In genomic region chr15:39092354-39092753, GRCh38 we compare ENCODE assay signal across 8 cellular contexts.
"Had no signal": no experiment of that assay in that cellular context is flagged by ENCODE, and none has a peak within 500 bp of the region (broad histone marks: within the 10 kb centered on the region; RNA-seq: fewer than 3 reads in every experiment).

No MANE protein-coding gene starts in this region.

- H2AFZ ChIP-seq: GM23338 had no signal

- H3K9me3 Mint-ChIP-seq: GM23338, HFFc6 had no signal

- H3K4me3 ChIP-seq: GM23338, K562 had no signal

- FAIRE-seq: HTR-8/SVneo, K562 had no signal

- H3K4me3 Mint-ChIP-seq: GM23338, HFFc6 had no signal

- H3K4me2 ChIP-seq: GM23338 had no signal

- DNase-seq: H7, HCEC 1CT, HFFc6, IMR-90, KG1 had no signal

- ATAC-seq: GM23338, K562 had no signal

- H3K27ac Mint-ChIP-seq: GM23338, HFFc6 had no signal
